Comparison of ENCODE assay signal across 28 cellular contexts in genomic region chr19:5124111-5124855, GRCh38.
"Had no signal": no experiment of that assay in that cellular context is flagged by ENCODE, and none has a peak within 500 bp of the region (broad histone marks: within the 10 kb centered on the region; RNA-seq: fewer than 3 reads in every experiment).

No MANE protein-coding gene starts in this region.

- H3K27me3 ChIP-seq: adrenal gland, ascending aorta, brain microvascular endothelial cell, hepatocyte, sigmoid colon had no signal

- DNase-seq: activated CD8-positive, alpha-beta memory T cell treated with anti-CD3 and anti-CD28 coated beads for 24 hours; activated CD8-positive, alpha-beta memory T cell treated with anti-CD3 and anti-CD28 coated beads, Interleukin-2, amount 50 U/mL, for 48 hours; activated naive CD4-positive, alpha-beta T cell; activated T-cell treated with anti-CD3 and anti-CD28 coated beads, Interleukin-2, amount 50 U/mL, for 4 hours; adrenal gland; brain microvascular endothelial cell; central memory CD4-positive, alpha-beta T cell; effector memory CD4-positive, alpha-beta T cell; foreskin melanocyte; immature natural killer cell; kidney glomerular epithelial cell; left ventricle myocardium inferior; mammary epithelial cell; nephron progenitor cell; occipital lobe; posterior cingulate gyrus; sigmoid colon; stimulated activated CD4-positive, alpha-beta T cell treated with anti-CD3 and anti-CD28 coated beads, Interleukin-4, amount 100 ng/mL, for 1 hour; stimulated activated naive CD8-positive, alpha-beta T cell treated with anti-CD3 and anti-CD28 coated beads, Interleukin-15, Interleukin-2, amounts not matched to agents 100 U/mL and 50 U/mL, for 24 hours; WERI-Rb-1 had no signal

- H3K4me2 ChIP-seq: hepatocyte had no signal

- H3K9me3 Mint-ChIP-seq: activated T-cell treated with anti-CD3 and anti-CD28 coated beads, Interleukin-2, amount 50 U/mL, for 4 hours; activated T-helper 2 cell treated with anti-CD3 and anti-CD28 coated beads, Interferon-gamma antibody, Interleukin-2, Interleukin-4, amounts not matched to agents 10 μg/mL and 5 μg/mL and 100 μg/mL, durations not matched to agents 14 hours and 24 hours and 36 hours; immature natural killer cell; nephron progenitor cell; T-helper 2 cell treated with Interferon-gamma antibody and Interleukin-4, amounts not matched to agents 5 μg/mL and 100 μg/mL, for 36 hours had no signal

- H2AFZ ChIP-seq: hepatocyte had no signal

- H3K27me3 Mint-ChIP-seq: activated naive CD8-positive, alpha-beta T cell had no signal

- ATAC-seq: activated T-cell treated with anti-CD3 and anti-CD28 coated beads, Interleukin-2, amount 50 U/mL, for 4 hours; esophagus mucosa; stimulated activated naive CD8-positive, alpha-beta T cell treated with anti-CD3 and anti-CD28 coated beads, Interleukin-15, Interleukin-2, amounts not matched to agents 100 U/mL and 50 U/mL, for 24 hours had no signal

- H3K4me3 ChIP-seq: adrenal gland, ascending aorta, hepatocyte, left ventricle myocardium inferior, sigmoid colon had no signal

- FAIRE-seq: colon, endothelial cell of umbilical vein had no signal

- H3K4me3 Mint-ChIP-seq: activated naive CD8-positive, alpha-beta T cell; activated T-cell treated with anti-CD3 and anti-CD28 coated beads, Interleukin-2, amount 50 U/mL, for 4 hours; immature natural killer cell; nephron progenitor cell; T-helper 2 cell treated with Interferon-gamma antibody and Interleukin-4, amounts not matched to agents 5 μg/mL and 100 μg/mL, for 36 hours had no signal

- H3K27ac ChIP-seq: brain microvascular endothelial cell, left ventricle myocardium inferior, sigmoid colon, WERI-Rb-1 had no signal

- H3K79me2 ChIP-seq: hepatocyte had no signal

- H3K27ac Mint-ChIP-seq: activated naive CD8-positive, alpha-beta T cell; activated T-helper 2 cell treated with anti-CD3 and anti-CD28 coated beads, Interferon-gamma antibody, Interleukin-2, Interleukin-4, amounts not matched to agents 10 μg/mL and 5 μg/mL and 100 μg/mL, durations not matched to agents 14 hours and 24 hours and 36 hours; nephron progenitor cell; T-helper 2 cell treated with Interferon-gamma antibody and Interleukin-4, amounts not matched to agents 5 μg/mL and 100 μg/mL, for 36 hours had no signal

- H3K9me3 ChIP-seq: adrenal gland, ascending aorta, left ventricle myocardium inferior, sigmoid colon had no signal
